ENCODE assay signal across 8 cellular contexts in genomic region chr14:81169711-81170103, GRCh38. TPM values are rescaled to one million over a fixed set of nuclear protein-coding genes. Genes with fewer than 3 reads are reported as not detected.
DNase-seq lines count a peak whose midpoint lies in the region; ATAC-seq and TF ChIP-seq lines count a peak whose summit lies in the region.

No MANE protein-coding gene starts in this region.

- H3K4me2 ChIP-seq in SU-DHL-6 (ENCODE audit: low read depth, low read length, poor library complexity, severe bottlenecking): peak overlapping the region; percentile 88

- no peaks in the 10 kb centered on the region for H3K9me2 ChIP-seq in SU-DHL-6 (replicated peaks; ENCODE audit: insufficient read depth, low read length)

- no peaks in the 10 kb centered on the region for H4K20me1 ChIP-seq in SU-DHL-6 (ENCODE audit: low read depth, low read length)

- H3F3A ChIP-seq in SU-DHL-6 (ENCODE audit: insufficient read depth): no peaks in the 10 kb centered on the region

- TF ChIP-seq CTCF in SU-DHL-6 (IDR thresholded peaks at IDR 0.05; ENCODE audit: insufficient read depth, low read length, poor library complexity, severe bottlenecking) (no peak), endothelial cell (IDR thresholded peaks at IDR 0.05; ENCODE audit: unreplicated experiment) (no peak), mesothelial cell of epicardium (IDR thresholded peaks at IDR 0.05; ENCODE audit: unreplicated experiment) (no peak), tibial nerve (IDR thresholded peaks at IDR 0.05) (no peak)

- peaks cover 0 to 15% (median 2%) of the 10 kb centered on the region in 4 donors for H3K4me1 ChIP-seq in tibial nerve

- ATAC-seq in GM18861 (IDR thresholded peaks at IDR 0.05; ENCODE audit: unreplicated experiment): peak; percentile 10
- ATAC-seq in HG03066 (IDR thresholded peaks at IDR 0.05; ENCODE audit: low read depth, unreplicated experiment): peak; percentile 17

- peak; percentile 39 for DNase-seq in AML-193 (lab: John Stamatoyannopoulos, UW)
- no peak for DNase-seq in endothelial cell (ENCODE audit: low spot score)
- DNase-seq in mesothelial cell of epicardium (ENCODE audit: low spot score in 2 of 2, unreplicated experiment in 2 of 2): no peak
- peak; percentile 37 to 55 for DNase-seq in tibial nerve (ENCODE audit: low spot score in 2 of 2)
- DNase-seq in COLO829 (ENCODE audit: low spot score): no peak

- TF ChIP-seq POLR2A in tibial nerve (IDR thresholded peaks at IDR 0.05): no peak

- peak overlapping the region; percentile 69 for H3K9ac ChIP-seq in SU-DHL-6 (ENCODE audit: low read length)

- no peaks in the 10 kb centered on the region for H3K36me3 Mint-ChIP-seq in endothelial cell (ENCODE audit: low read depth, unreplicated experiment)
- H3K36me3 Mint-ChIP-seq in mesothelial cell of epicardium: peaks cover 2% of the 10 kb centered on the region

- H3K4me3 Mint-ChIP-seq in endothelial cell (ENCODE audit: unreplicated experiment): peak overlapping the region; percentile 92
- H3K4me3 Mint-ChIP-seq in mesothelial cell of epicardium: peak overlapping the region; percentile 92

- H3K4me1 Mint-ChIP-seq in endothelial cell (ENCODE audit: unreplicated experiment): peaks cover 10% of the 10 kb centered on the region
- peaks cover 11% of the 10 kb centered on the region for H3K4me1 Mint-ChIP-seq in mesothelial cell of epicardium

- WGBS in tibial nerve, 2 donors: 8 to 15% methylated on average over 10 of the region's 10 CpGs

- H2AFZ ChIP-seq in SU-DHL-6 (ENCODE audit: low read depth, low read length, severe bottlenecking): peak overlapping the region; percentile 97

- H3K27me3 Mint-ChIP-seq in endothelial cell (ENCODE audit: unreplicated experiment): peaks cover 5% of the 10 kb centered on the region
- H3K27me3 Mint-ChIP-seq in mesothelial cell of epicardium (ENCODE audit: low read depth): no peaks in the 10 kb centered on the region

- H3K27ac Mint-ChIP-seq in endothelial cell (ENCODE audit: unreplicated experiment): no peak overlapping the region
- peak overlapping the region; percentile 96 for H3K27ac Mint-ChIP-seq in mesothelial cell of epicardium

- H3K9me3 Mint-ChIP-seq in endothelial cell (ENCODE audit: unreplicated experiment) (no peaks in the 10 kb centered on the region), mesothelial cell of epicardium (no peaks in the 10 kb centered on the region)

- H3K36me3 ChIP-seq in SU-DHL-6 (ENCODE audit: low read length): no peaks in the 10 kb centered on the region
- H3K36me3 ChIP-seq in tibial nerve: peaks cover 0 to 5% (median 0%) of the 10 kb centered on the region in 3 donors

- no peaks in the 10 kb centered on the region for H3K79me2 ChIP-seq in SU-DHL-6 (ENCODE audit: insufficient read depth, low read length)

- peak in 1 of 2 donors; percentile 62 for TF ChIP-seq EP300 in tibial nerve (IDR thresholded peaks at IDR 0.05)

- H3K27ac ChIP-seq in SU-DHL-6 (ENCODE audit: low read depth, low read length) (no peak overlapping the region), tibial nerve (peak overlapping the region; percentile 93)

- H3K27me3 ChIP-seq in SU-DHL-6 (ENCODE audit: low read length) (no peaks in the 10 kb centered on the region), tibial nerve (no peaks in the 10 kb centered on the region)

- H3K4me3 ChIP-seq in SU-DHL-6 (ENCODE audit: insufficient read depth, low read length, poor library complexity, severe bottlenecking) (peak overlapping the region; percentile 68), tibial nerve (peak overlapping the region; percentile 44 to 71 (median 56))

- H3K9me3 ChIP-seq in SU-DHL-6 (ENCODE audit: insufficient read depth, low read length) (no peaks in the 10 kb centered on the region), tibial nerve (no peaks in the 10 kb centered on the region)

RNA-seq across cellular contexts. Expression of gene GTF2A1, which starts 51.1 kb away (rescaled TPM):
- total RNA-seq in endothelial cell (ENCODE audit: unreplicated experiment) (34.6 TPM), mesothelial cell of epicardium (29.0 to 31.1 TPM (median 30.5 TPM) in 3 replicates), tibial nerve (10 to 100 TPM; 20.7 to 27.3 (median 26.2) TPM)

Comparison
In these comparisons a context has a peak if more than half of its experiments do, and no peak if none do; other contexts are left out.
1. DNase-seq: peak in AML-193 (2 of 2) and tibial nerve (2 of 2); none in endothelial cell (single experiment), mesothelial cell of epicardium (0 of 2) and COLO829 (single experiment).